ENCODE assay signal across 8 cellular contexts in genomic region chr17:45197555-45198334, GRCh38. TPM values are rescaled to one million over a fixed set of nuclear protein-coding genes. Genes with fewer than 3 reads are reported as not detected.
DNase-seq lines count a peak whose midpoint lies in the region; ATAC-seq, FAIRE-seq and TF ChIP-seq lines count a peak whose summit lies in the region.

No MANE protein-coding gene starts in this region.

- peak overlapping the region; percentile 44 to 46 for H3K27ac ChIP-seq in prostate gland

- H3K27me3 ChIP-seq in prostate gland (replicated peaks; ENCODE audit: insufficient read depth), result no peaks in the 10 kb centered on the region

- no peaks in the 10 kb centered on the region for H3K4me1 ChIP-seq in prostate gland (replicated peaks)

- peak; percentile 97 to 99 for ATAC-seq in left cardiac atrium

- no peak overlapping the region for H3K4me3 ChIP-seq in prostate gland

- H3K9me3 ChIP-seq in prostate gland, result no peaks in the 10 kb centered on the region

- TF ChIP-seq POLR2A in H54 (IDR thresholded peaks at IDR 0.05; ENCODE audit: low read depth, low read length) (0 out of 2 replicates have a peak, but pooled peaks have one; percentile 17), prostate gland (IDR thresholded peaks at IDR 0.05) (no peak)

- intact Hi-C loops in left cardiac atrium (cut with DNase I), result loop anchor here in 1 of 2 donors (1.0 to 5.0 kb wide), 2 partner anchors 45 to 62 kb away; partner anchors contain the start of gene ACBD4
- intact Hi-C loops in prostate gland (cut with DNase I), result loop anchor here (1.0 to 10.0 kb wide), 2 partner anchors 62 to 293 kb away; partner anchors contain the start of gene ACBD4

- DNase-seq in DMS114 treated with DMSO at 0.1 percent for 48 hours (lab: John Stamatoyannopoulos, UW; ENCODE audit: unreplicated experiment), result peak; percentile 74
- peak; percentile 97 for DNase-seq in H54 (ENCODE audit: insufficient read length, low spot score)
- peak; percentile 49 for DNase-seq in NCI-H128 (lab: John Stamatoyannopoulos, UW; ENCODE audit: unreplicated experiment)
- peak; percentile 80 for DNase-seq in T follicular helper cell (ENCODE audit: low read depth)
- DNase-seq in amniotic stem cell (lab: John Stamatoyannopoulos, UW), result peak; percentile 39
- DNase-seq in left cardiac atrium, result peak; percentile 94
- peak; percentile 80 for DNase-seq in prostate gland (ENCODE audit: low spot score)
- DNase-seq in urothelium cell line (ENCODE audit: low spot score), result peak; percentile 95

- H3K36me3 ChIP-seq in prostate gland, result no peaks in the 10 kb centered on the region

- FAIRE-seq in H54 (lab: Jason Lieb, UNC) (peak; percentile 73), urothelium cell line (lab: Jason Lieb, UNC) (no peak)

- TF ChIP-seq CTCF in prostate gland (IDR thresholded peaks at IDR 0.05), result peak; percentile 95 to 99 (median 98)

- 3% methylated on average over 16 of the region's 16 CpGs for WGBS in prostate gland

RNA-seq across cellular contexts. Expression of gene FMNL1, which starts 23.9 kb away (rescaled TPM):
- total RNA-seq in left cardiac atrium (10 to 100 TPM; 16.6 to 18.6 TPM), prostate gland (10 to 100 TPM in 1 of 2 donors, 1 to 10 TPM in 1; 3.6 to 12.2 TPM)

RNA-seq across cellular contexts. Expression of gene HEXIM2, which starts 36.1 kb away (rescaled TPM):
- total RNA-seq in left cardiac atrium, result 1 to 10 TPM; 4.2 to 4.4 TPM
- total RNA-seq in prostate gland, result 10 to 100 TPM in 1 of 2 donors, 1 to 10 TPM in 1; 7.1 to 27.0 TPM

RNA-seq across cellular contexts. Expression of gene HEXIM1, which starts 49.5 kb away (rescaled TPM):
- 10 to 100 TPM; 27.8 to 31.7 TPM for total RNA-seq in left cardiac atrium
- total RNA-seq in prostate gland, result 10 to 100 TPM; 34.5 to 67.1 TPM

Comparison
In these comparisons a context has a peak if more than half of its experiments do, and no peak if none do; other contexts are left out.
1. DNase-seq: peak in every context shown above with its lines; median percentile 97 in H54; 95 in urothelium cell line; 94 in left cardiac atrium; 80 in T follicular helper cell; 80 in prostate gland; 74 in DMS114 treated with DMSO at 0.1 percent for 48 hours; 49 in NCI-H128; 39 in amniotic stem cell.